Comparison of ENCODE assay signal across 8 cellular contexts in genomic region chr4:102826890-102827673, GRCh38. TPM values are rescaled to one million over a fixed set of nuclear protein-coding genes. Genes with fewer than 3 reads are reported as not detected.
A peak's percentile ranks its signal among the peaks of the same experiment; 100 is the strongest.
DNase-seq lines count a peak whose midpoint lies in the region; TF ChIP-seq lines count a peak whose summit lies in the region.

TSS of gene UBE2D3 (minus strand) at chr4:102827551. CDS start at chr4:102826508, 1,043 bp downstream.

- H3K36me3 ChIP-seq in GM06990 (ENCODE audit: control insufficient read depth, insufficient read depth, low read length), result peaks cover 2% of the 10 kb centered on the region; the same call in 1 of the 2 replicates
- H3K36me3 ChIP-seq in SK-N-MC (ENCODE audit: insufficient read depth, low read length), result peaks cover 45% of the 10 kb centered on the region
- H3K36me3 ChIP-seq in thymus (ENCODE audit: control insufficient read depth, insufficient read depth), result no peaks in the 10 kb centered on the region

- H3K9me3 ChIP-seq in SK-N-MC (ENCODE audit: low read depth, low read length) (no peaks in the 10 kb centered on the region), thymus (ENCODE audit: control insufficient read depth) (no peaks in the 10 kb centered on the region)

- peaks cover 14% of the 10 kb centered on the region for H3K36me3 Mint-ChIP-seq in HFFc6 (ENCODE audit: low read depth)
- peaks cover 4% of the 10 kb centered on the region for H3K36me3 Mint-ChIP-seq in osteocyte (ENCODE audit: unreplicated experiment)

- H3K27ac Mint-ChIP-seq in HFFc6 (no peak within 1 kb of the TSS), osteocyte (ENCODE audit: unreplicated experiment) (no peak within 1 kb of the TSS)

- H3K4me3 ChIP-seq in GM06990 (replicated peaks; ENCODE audit: low read depth, low read length) (peak within 1 kb of the TSS; percentile 94), SK-N-MC (peak within 1 kb of the TSS; percentile 84), thymus (ENCODE audit: low read length) (peak within 1 kb of the TSS; percentile 94)

- WGBS in thymus, result under 1% methylated on average over 73 of the region's 73 CpGs

- H3K4me1 Mint-ChIP-seq in HFFc6 (ENCODE audit: low read depth) (peaks cover 40% of the 10 kb centered on the region), osteocyte (ENCODE audit: unreplicated experiment) (peaks cover 34% of the 10 kb centered on the region)

- H3K27ac ChIP-seq in SK-N-MC (peak within 1 kb of the TSS; percentile 98), thymus (ENCODE audit: low read depth) (peak within 1 kb of the TSS; percentile 100)

- H3K27me3 Mint-ChIP-seq in HFFc6 (ENCODE audit: insufficient read depth) (no peaks in the 10 kb centered on the region), osteocyte (ENCODE audit: unreplicated experiment) (no peaks in the 10 kb centered on the region)

- H3K9ac ChIP-seq in SK-N-MC (ENCODE audit: insufficient read length), result peak within 1 kb of the TSS; percentile 99

- H3K4me3 Mint-ChIP-seq in HFFc6 (no peak within 1 kb of the TSS), osteocyte (ENCODE audit: unreplicated experiment) (no peak within 1 kb of the TSS)

- H3K27me3 ChIP-seq in GM06990 (replicated peaks; ENCODE audit: control insufficient read depth, insufficient read depth, low read length) (no peaks in the 10 kb centered on the region), thymus (ENCODE audit: control insufficient read depth, insufficient read depth) (no peaks in the 10 kb centered on the region)

- peaks cover 9% of the 10 kb centered on the region for H3K4me1 ChIP-seq in thymus (ENCODE audit: control insufficient read depth, insufficient read depth, low read length)

- DNase-seq in GM06990 (ENCODE audit: extremely low read depth, insufficient read length) (peak; percentile 99), HFFc6 (peak; percentile 97), NCI-H1048 (lab: John Stamatoyannopoulos, UW) (peak; percentile 88), SK-N-MC (ENCODE audit: low read depth, low spot score) (no peak), glomerular visceral epithelial cell (ENCODE audit: extremely low spot score) (peak; percentile 95), osteocyte (ENCODE audit: extremely low spot score, unreplicated experiment) (peak; percentile 99)
- DNase-seq in activated naive CD4-positive, alpha-beta T cell treated with anti-CD3 and anti-CD28 coated beads, Interleukin-2, amount 50 U/mL, for 16 hours, result peak; percentile 95

- H3K9me3 Mint-ChIP-seq in HFFc6 (no peaks in the 10 kb centered on the region), osteocyte (ENCODE audit: unreplicated experiment) (no peaks in the 10 kb centered on the region)

- TF ChIP-seq CTCF in GM06990 (IDR thresholded peaks at IDR 0.05; ENCODE audit: insufficient read depth, low read length, poor library complexity, severe bottlenecking), result peak; percentile 34
- peak; percentile 41; the same call in 1 of the 2 replicates for TF ChIP-seq CTCF in HFFc6 (IDR thresholded peaks at IDR 0.05)
- no peak for TF ChIP-seq CTCF in osteocyte (IDR thresholded peaks at IDR 0.05)

RNA-seq across cellular contexts. Expression of gene UBE2D3, which starts in this region (rescaled TPM):
- total RNA-seq in HFFc6 (2021; fragmentation: NEBNext Ultra II Directional; extraction: Animal tissue kit (Norgen Biotek cat#: 25700)), result 100 to 1,000 TPM; 325 to 396 (median 359) TPM
- total RNA-seq in osteocyte, result 239 and 247 TPM in 2 replicates
- 318 TPM for polyA plus RNA-seq in thymus
